16 cellular contexts compared by ENCODE assay signal in genomic region chr18:12001400-12001799, GRCh38.
"Had no signal": no experiment of that assay in that cellular context is flagged by ENCODE, and none has a peak within 500 bp of the region (broad histone marks: within the 10 kb centered on the region; RNA-seq: fewer than 3 reads in every experiment).

No MANE protein-coding gene starts in this region.

- H3K9ac ChIP-seq: SK-N-SH had no signal

- H3K27ac ChIP-seq: skin epidermis, testis had no signal

- H3K4me3 ChIP-seq: gastrocnemius medialis, skin epidermis, testis had no signal

- DNase-seq: activated CD4-positive, alpha-beta T cell treated with anti-CD3 and anti-CD28 coated beads, Interleukin-2, amount 10 ng/mL, durations not matched to agents 24 days and 14 days; activated CD8-positive, alpha-beta T cell treated with anti-CD3 and anti-CD28 coated beads for 36 hours; activated naive CD4-positive, alpha-beta T cell treated with anti-CD3 and anti-CD28 coated beads for 36 hours; activated T-cell treated with anti-CD3 and anti-CD28 coated beads, Interleukin-2, amount 50 U/mL, for 1 hour; caudate nucleus; gastrocnemius medialis; naive thymus-derived CD8-positive, alpha-beta T cell; nucleus accumbens; SK-N-SH; stimulated activated CD4-positive, alpha-beta T cell treated with anti-CD3 and anti-CD28 coated beads, Interleukin-15, amount 100 ng/mL, for 24 hours; stimulated activated CD4-positive, alpha-beta T cell treated with anti-CD3 and anti-CD28 coated beads, Interleukin-4, amount 100 ng/mL, for 1 hour; T-cell; testis had no signal

- H3K27me3 ChIP-seq: gastrocnemius medialis, testis had no signal

- H3K9me3 ChIP-seq: gastrocnemius medialis, SK-N-SH, testis had no signal

- ATAC-seq: activated CD8-positive, alpha-beta T cell treated with anti-CD3 and anti-CD28 coated beads for 36 hours; activated T-helper 17 cell treated with anti-CD3 and anti-CD28 coated beads, Interleukin-2, amount 50 U/mL, for 72 hours; gastrocnemius medialis; left ventricle myocardium superior; naive thymus-derived CD8-positive, alpha-beta T cell; T-cell had no signal

- H3K9me2 ChIP-seq: SK-N-SH had no signal

- H3K4me2 ChIP-seq: SK-N-SH had no signal
